8 cellular contexts compared by ENCODE assay signal in genomic region chr2:112645396-112646101, GRCh38. TPM values are rescaled to one million over a fixed set of nuclear protein-coding genes. Genes with fewer than 3 reads are reported as not detected.
DNase-seq lines count a peak whose midpoint lies in the region; ATAC-seq, FAIRE-seq and TF ChIP-seq lines count a peak whose summit lies in the region.

Gene SLC20A1, plus strand, starts transcription at chr2:112645939. Its CDS starts 890 bp downstream, at chr2:112646829.

- in situ Hi-C loops in HepG2 (cut with HindIII; ENCODE audit: extremely low pct_ligation_motif_present, low pct_unique_long_range_greater_than_20kb), result no loop called here

- intact Hi-C loops in dendritic cell treated with granulocyte-macrophage colony-stimulating factor and Interleukin-4, amounts not matched to agents 40 ng/mL and 50 ng/mL, for 4 days (cut with micrococcal nuclease), result loop anchor here (1.0 to 5.0 kb wide), 4 partner anchors 19 to 81 kb away; partner anchors contain the start of gene CHCHD5
- intact Hi-C loops in HepG2 (cut with micrococcal nuclease; ENCODE audit: unreplicated experiment), result loop anchor here (1.0 to 2.0 kb wide), 2 partner anchors 19 to 45 kb away; no protein-coding TSS in a partner anchor

- no peaks in the 10 kb centered on the region for H3K9me3 ChIP-seq in HepG2 (ENCODE audit: low read length)

- ATAC-seq in GM19324 (IDR thresholded peaks at IDR 0.05; ENCODE audit: low FRiP score, unreplicated experiment), result peak; percentile 94
- peak; percentile 89 for ATAC-seq in HG03469 (IDR thresholded peaks at IDR 0.05; ENCODE audit: unreplicated experiment)
- ATAC-seq in HepG2, result peak; percentile 88

- H3K27me3 Mint-ChIP-seq in dendritic cell treated with granulocyte-macrophage colony-stimulating factor and Interleukin-4, amounts not matched to agents 40 ng/mL and 50 ng/mL, for 4 days, result no peaks in the 10 kb centered on the region

- peak; percentile 86 for TF ChIP-seq RAD21 in HepG2 (CRISPR knock-in tag; IDR thresholded peaks at IDR 0.05)

- peak within 1 kb of the TSS; percentile 92 to 97 (median 94) for H3K4me3 ChIP-seq in HepG2 (replicated peaks in 1 of 3; ENCODE audit: insufficient read depth in 1 of 3, low read depth in 2 of 3, low read length in 3 of 3)

- peak; percentile 97 to 99 for TF ChIP-seq POLR2A in HepG2 (IDR thresholded peaks at IDR 0.05; ENCODE audit: insufficient read depth in 1 of 2, low read depth in 2 of 2, low read length in 2 of 2)

- no peaks in the 10 kb centered on the region; a peak in 1 of 5 replicates for H3K27me3 ChIP-seq in HepG2 (ENCODE audit: control insufficient read depth in 1 of 2, insufficient read depth in 2 of 2, low read length in 2 of 2)

- peak; percentile 7 to 35; a peak in 2 of 4 replicates for TF ChIP-seq EP300 in HepG2 (IDR thresholded peaks at IDR 0.05; ENCODE audit: low read depth in 2 of 2, low read length in 2 of 2)
- TF ChIP-seq EP300 in HepG2 (CRISPR knock-in tag; IDR thresholded peaks at IDR 0.05; ENCODE audit: borderline replicate concordance), result no peak

- TF ChIP-seq CTCF in HepG2 (CRISPR knock-in tag; IDR thresholded peaks at IDR 0.05), result peak; percentile 76

- H3K79me2 ChIP-seq in HepG2 (ENCODE audit: insufficient read depth, low read length), result peaks cover 43% of the 10 kb centered on the region

- peak; percentile 62 to 99 (median 94) for DNase-seq in C1 segment of cervical spinal cord (lab: John Stamatoyannopoulos, UW)
- peak; percentile 91 for DNase-seq in NCI-H748 (lab: John Stamatoyannopoulos, UW; ENCODE audit: unreplicated experiment)
- peak; percentile 95 to 98 for DNase-seq in activated CD4-positive, alpha-beta T cell treated with anti-CD3 and anti-CD28 coated beads, Interleukin-2, amount 50 U/mL, for 24 hours (ENCODE audit: low read depth in 1 of 2, low spot score in 1 of 2)
- DNase-seq in HepG2 (ENCODE audit: low spot score), result peak; percentile 94
- DNase-seq in stimulated activated CD4-positive, alpha-beta T cell treated with anti-CD3 and anti-CD28 coated beads, Interleukin-4, amount 100 ng/mL, for 24 hours, result peak; percentile 97

- H3K4me1 Mint-ChIP-seq in dendritic cell treated with granulocyte-macrophage colony-stimulating factor and Interleukin-4, amounts not matched to agents 40 ng/mL and 50 ng/mL, for 4 days (ENCODE audit: low read depth), result peaks cover 76% of the 10 kb centered on the region

- POLR2A ChIA-PET in HepG2 (lab: Yijun Ruan, JAX), result interaction anchor here (0.6 to 5.4 kb wide), 30 partner anchors 10 to 553 kb away, joined by 3 to 94 read pairs (median 4); partner anchors contain the start of gene CHCHD5

- H3K9me3 Mint-ChIP-seq in dendritic cell treated with granulocyte-macrophage colony-stimulating factor and Interleukin-4, amounts not matched to agents 40 ng/mL and 50 ng/mL, for 4 days, result no peaks in the 10 kb centered on the region

- no TSS peak for BruUV-seq in HepG2 (replicated peaks; lab: Mats Ljungman, UMichigan)

- under 1% methylated on average over 20 of the region's 82 CpGs for WGBS in HepG2 (ENCODE audit: low lambda C conversion rate)

- H3K4me3 Mint-ChIP-seq in dendritic cell treated with granulocyte-macrophage colony-stimulating factor and Interleukin-4, amounts not matched to agents 40 ng/mL and 50 ng/mL, for 4 days, result peak within 1 kb of the TSS; percentile 82

- peaks cover 83% of the 10 kb centered on the region for H3K4me1 ChIP-seq in HepG2 (ENCODE audit: insufficient read depth, low read length)

- peaks cover 29% of the 10 kb centered on the region for H4K20me1 ChIP-seq in HepG2 (ENCODE audit: insufficient read depth, low read length)

- H2AFZ ChIP-seq in HepG2 (ENCODE audit: low read length), result no peak within 1 kb of the TSS

- peaks cover 48% of the 10 kb centered on the region for H3K36me3 Mint-ChIP-seq in dendritic cell treated with granulocyte-macrophage colony-stimulating factor and Interleukin-4, amounts not matched to agents 40 ng/mL and 50 ng/mL, for 4 days (ENCODE audit: low read depth)

- H3K4me2 ChIP-seq in HepG2 (ENCODE audit: low read depth, low read length), result peak within 1 kb of the TSS; percentile 100

- CTCF ChIA-PET in HepG2 (lab: Yijun Ruan, JAX; ENCODE audit: low intra/inter-chr PET ratio, low total read pairs), result interaction anchor here (1.0 to 1.1 kb wide), 2 partner anchors 45 to 79 kb away, joined by 3 read pairs; no protein-coding TSS in a partner anchor

- peak within 1 kb of the TSS; percentile 92 for H3K27ac ChIP-seq in HepG2 (ENCODE audit: extremely low read length, insufficient read depth, low read length)

- peak; percentile 21 for FAIRE-seq in HepG2 (lab: Jason Lieb, UNC)

- peak within 1 kb of the TSS; percentile 99 for H3K9ac ChIP-seq in HepG2 (ENCODE audit: insufficient read depth, low read depth, low read length)

- H3K36me3 ChIP-seq in HepG2 (replicated peaks in 1 of 2; ENCODE audit: control insufficient read depth in 1 of 2, insufficient read depth in 2 of 2, low read length in 2 of 2), result peaks cover 1 to 36% of the 10 kb centered on the region in 2 experiments; a peak in 4 of 5 replicates

- H3K27ac Mint-ChIP-seq in dendritic cell treated with granulocyte-macrophage colony-stimulating factor and Interleukin-4, amounts not matched to agents 40 ng/mL and 50 ng/mL, for 4 days, result peak within 1 kb of the TSS; percentile 86

TF ChIP-seq in HepG2, 621 proteins besides CTCF, POLR2A, EP300 and RAD21 (continues in another document):
- no peak; the same call in 1 of the 2 replicates for TF ChIP-seq ZNF580 (CRISPR knock-in tag; IDR thresholded peaks at IDR 0.05; ENCODE audit: borderline replicate concordance, low read depth)
- no peak; the same call in 1 of the 2 replicates for TF ChIP-seq ZNF558 (CRISPR knock-in tag; IDR thresholded peaks at IDR 0.05; ENCODE audit: borderline replicate concordance)
- peak; percentile 70 for TF ChIP-seq USF2 (IDR thresholded peaks at IDR 0.05; ENCODE audit: low read depth, low read length)
- peak; percentile 71 for TF ChIP-seq USF2 (CRISPR knock-in tag; IDR thresholded peaks at IDR 0.05; ENCODE audit: borderline replicate concordance)
- TF ChIP-seq ZNF484 (CRISPR knock-in tag; IDR thresholded peaks at IDR 0.05; ENCODE audit: borderline replicate concordance, low read depth), result peak; percentile 15; the same call in 1 of the 2 replicates
- no peak for TF ChIP-seq ZNF567 (CRISPR knock-in tag; IDR thresholded peaks at IDR 0.05; ENCODE audit: borderline replicate concordance)
- TF ChIP-seq ZNF383 (CRISPR knock-in tag; IDR thresholded peaks at IDR 0.05; ENCODE audit: borderline replicate concordance), result 0 out of 2 replicates have a peak, but pooled peaks have one; percentile 54
- TF ChIP-seq ZNF740 (CRISPR knock-in tag; IDR thresholded peaks at IDR 0.05), result peak; percentile 87
- peak; percentile 8; the same call in 1 of the 2 replicates for TF ChIP-seq ZSCAN29 (CRISPR knock-in tag; conservative IDR thresholded peaks at IDR 0.05)
- peak; percentile 60 for TF ChIP-seq HNF4A (CRISPR knock-in tag; IDR thresholded peaks at IDR 0.05)
- peak; percentile 20; the same call in 1 of the 2 replicates for TF ChIP-seq ZC3H13 (CRISPR knock-in tag; IDR thresholded peaks at IDR 0.05)
- TF ChIP-seq ZNF782 (CRISPR knock-in tag; IDR thresholded peaks at IDR 0.05; ENCODE audit: borderline replicate concordance), result peak; percentile 70; the same call in 1 of the 2 replicates

RNA-seq across cellular contexts. Expression of gene SLC20A1, which starts in this region (rescaled TPM):
- total RNA-seq in HepG2 (2016; rRNA removed; fragmentation: Illumina TruSeq; extraction: Trizol), result 60.1 and 85.9 TPM in 2 replicates
- 12.7 and 13.6 TPM in 2 replicates for total RNA-seq in HepG2 (2016; cell fraction: cytosol; rRNA removed; fragmentation: Illumina TruSeq; extraction: Trizol; ENCODE audit: low read depth)
- 58.0 and 89.3 TPM in 2 replicates for total RNA-seq in HepG2 (2016; cell fraction: insoluble cytoplasmic fraction; rRNA removed; fragmentation: Illumina TruSeq; extraction: Trizol)
- 41.9 and 44.0 TPM in 2 replicates for total RNA-seq in HepG2 (2016; cell fraction: membrane; rRNA removed; fragmentation: Illumina TruSeq; extraction: Trizol)
- total RNA-seq in HepG2 (2016; cell fraction: nucleus; rRNA removed; fragmentation: Illumina TruSeq; extraction: Trizol), result 130 and 144 TPM in 2 replicates
- polyA plus RNA-seq in HepG2 (2011; rRNA removed), result 54.0 and 70.6 TPM in 2 replicates
- polyA plus RNA-seq in HepG2 (2011; cell fraction: cytosol; rRNA removed), result 47.5 and 83.7 TPM in 2 replicates
- 80.6 and 124 TPM in 2 replicates for polyA plus RNA-seq in HepG2 (2011; cell fraction: nucleus; rRNA removed)
- polyA plus RNA-seq in HepG2 (2012), result 121 and 142 TPM in 2 replicates
- 7.3 and 8.2 TPM in 2 replicates for polyA plus RNA-seq in HepG2 (2016; cell fraction: cytosol; fragmentation: Illumina TruSeq; extraction: Trizol; ENCODE audit: low read depth)
- polyA plus RNA-seq in HepG2 (2016; cell fraction: insoluble cytoplasmic fraction; fragmentation: Illumina TruSeq; extraction: Trizol; ENCODE audit: low read depth), result 42.8 and 44.4 TPM in 2 replicates
- polyA plus RNA-seq in HepG2 (2016; cell fraction: membrane; fragmentation: Illumina TruSeq; extraction: Trizol; ENCODE audit: low read depth), result 21.0 and 21.5 TPM in 2 replicates
- 155 and 157 TPM in 2 replicates for polyA plus RNA-seq in HepG2 (2016; cell fraction: nucleus; fragmentation: Illumina TruSeq; extraction: Trizol; ENCODE audit: insufficient read depth, low read depth)
- 36.0 and 75.9 TPM in 2 replicates for polyA minus RNA-seq in HepG2 (2011; rRNA and poly(A)+ RNA removed; ENCODE audit: low replicate concordance)
- 63.7 and 90.7 TPM in 2 replicates for polyA minus RNA-seq in HepG2 (2011; cell fraction: cytosol; rRNA and poly(A)+ RNA removed)
- polyA minus RNA-seq in HepG2 (2011; cell fraction: nucleus; rRNA and poly(A)+ RNA removed), result 154 and 209 TPM in 2 replicates

Comparison
In these comparisons a context has a peak if more than half of its experiments do, and no peak if none do; other contexts are left out.
1. Peak in every context shown above with its lines: DNase-seq, ATAC-seq, H3K4me3 ChIP-seq and H3K27ac ChIP-seq.